26 cellular contexts compared by ENCODE assay signal in the genomic region with DNA sequence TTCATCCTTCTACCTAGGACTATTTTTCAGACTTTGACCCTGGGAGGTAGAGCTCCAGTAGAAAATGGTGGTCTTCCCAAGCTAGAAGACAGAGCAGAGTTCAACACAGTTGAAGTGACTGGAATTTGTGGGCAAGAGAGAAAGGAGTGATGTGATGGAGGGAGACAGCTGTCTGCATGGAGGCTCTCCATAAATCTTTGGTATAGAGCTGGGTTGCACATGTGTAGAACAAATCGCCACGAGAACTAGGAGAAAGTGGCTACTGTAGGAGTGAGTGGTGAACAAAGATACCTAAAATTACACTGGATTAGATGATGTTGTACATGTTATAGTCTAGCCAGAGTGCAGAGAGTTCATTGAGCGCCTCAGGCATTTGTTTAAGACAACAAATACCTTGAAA.
"Had no signal": no experiment of that assay in that cellular context is flagged by ENCODE, and none has a peak within 500 bp of the region (broad histone marks: within the 10 kb centered on the region; RNA-seq: fewer than 3 reads in every experiment).

No MANE protein-coding gene starts in this region.

- DNase-seq: activated CD4-positive, alpha-beta memory T cell treated with anti-CD3 and anti-CD28 coated beads, Interleukin-2, amount 10 ng/mL, durations not matched to agents 7 days and 5 days; activated CD4-positive, alpha-beta T cell treated with anti-CD3 and anti-CD28 coated beads for 36 hours; activated CD4-positive, alpha-beta T cell treated with anti-CD3 and anti-CD28 coated beads, Interleukin-2, amount 10 ng/mL, durations not matched to agents 7 days and 5 days; activated CD4-positive, alpha-beta T cell treated with anti-CD3 and anti-CD28 coated beads, Interleukin-2, amount 50 U/mL, for 4 hours; activated CD4-positive, CD25-positive, alpha-beta regulatory T cell; activated CD4-positive, CD25-positive, alpha-beta regulatory T cell treated with anti-CD3 and anti-CD28 coated beads, Interleukin-2, amount 50 U/mL, for 72 hours; activated CD8-positive, alpha-beta memory T cell treated with anti-CD3 and anti-CD28 coated beads, Interleukin-2, amount 50 U/mL, for 48 hours; activated gamma-delta T cell; activated naive CD4-positive, alpha-beta T cell; activated naive CD4-positive, alpha-beta T cell treated with anti-CD3 and anti-CD28 coated beads, Interleukin-2, amount 10 ng/mL, durations not matched to agents 7 days and 5 days; activated naive CD8-positive, alpha-beta T cell treated with anti-CD3 and anti-CD28 coated beads, Interleukin-2, amount 10 ng/mL, durations not matched to agents 7 days and 5 days; activated T-cell treated with anti-CD3 and anti-CD28 coated beads for 4 hours; activated T-cell treated with anti-CD3 and anti-CD28 coated beads, Interleukin-2, amount 50 U/mL, for 24 hours; activated T-cell treated with anti-CD3 and anti-CD28 coated beads, Interleukin-2, amount 50 U/mL, for 72 hours; brain microvascular endothelial cell; dorsolateral prefrontal cortex; effector memory CD4-positive, alpha-beta T cell; endodermal cell; foreskin fibroblast; T-helper 2 cell had no signal

- H3K4me1 Mint-ChIP-seq: activated CD4-positive, alpha-beta memory T cell treated with anti-CD3 and anti-CD28 coated beads, Interleukin-2, amount 10 ng/mL, durations not matched to agents 7 days and 5 days; activated CD4-positive, alpha-beta T cell treated with anti-CD3 and anti-CD28 coated beads for 36 hours; activated CD4-positive, alpha-beta T cell treated with anti-CD3 and anti-CD28 coated beads, Interleukin-2, amount 10 ng/mL, durations not matched to agents 7 days and 5 days; activated naive CD4-positive, alpha-beta T cell treated with anti-CD3 and anti-CD28 coated beads, Interleukin-2, amount 10 ng/mL, durations not matched to agents 7 days and 5 days; activated naive CD8-positive, alpha-beta T cell treated with anti-CD3 and anti-CD28 coated beads, Interleukin-2, amount 10 ng/mL, durations not matched to agents 7 days and 5 days; central memory CD8-positive, alpha-beta T cell had no signal

- ATAC-seq: activated CD4-positive, alpha-beta T cell treated with anti-CD3 and anti-CD28 coated beads for 36 hours; activated naive CD4-positive, alpha-beta T cell treated with anti-CD3 and anti-CD28 coated beads, Interleukin-2, amount 50 U/mL, for 72 hours; activated T-cell treated with anti-CD3 and anti-CD28 coated beads, Interleukin-2, amount 50 U/mL, for 72 hours; esophagus mucosa had no signal

- H3K9me3 Mint-ChIP-seq: activated CD4-positive, alpha-beta memory T cell treated with anti-CD3 and anti-CD28 coated beads, Interleukin-2, amount 10 ng/mL, durations not matched to agents 7 days and 5 days; activated CD4-positive, alpha-beta T cell treated with anti-CD3 and anti-CD28 coated beads, Interleukin-2, amount 10 ng/mL, durations not matched to agents 7 days and 5 days; activated naive CD4-positive, alpha-beta T cell treated with anti-CD3 and anti-CD28 coated beads, Interleukin-2, amount 10 ng/mL, durations not matched to agents 7 days and 5 days; activated naive CD4-positive, alpha-beta T cell treated with anti-CD3 and anti-CD28 coated beads, Interleukin-2, amount 50 U/mL, for 72 hours; activated naive CD8-positive, alpha-beta T cell treated with anti-CD3 and anti-CD28 coated beads, Interleukin-2, amount 10 ng/mL, durations not matched to agents 7 days and 5 days; activated T-cell treated with anti-CD3 and anti-CD28 coated beads, Interleukin-2, amount 50 U/mL, for 24 hours; activated T-cell treated with anti-CD3 and anti-CD28 coated beads, Interleukin-2, amount 50 U/mL, for 72 hours; central memory CD8-positive, alpha-beta T cell; dendritic cell treated with granulocyte-macrophage colony-stimulating factor and Interleukin-4, amounts not matched to agents 40 ng/mL and 50 ng/mL, for 4 days had no signal

- H3K4me3 Mint-ChIP-seq: activated CD4-positive, alpha-beta memory T cell treated with anti-CD3 and anti-CD28 coated beads, Interleukin-2, amount 10 ng/mL, durations not matched to agents 7 days and 5 days; activated CD4-positive, alpha-beta T cell treated with anti-CD3 and anti-CD28 coated beads for 36 hours; activated CD4-positive, alpha-beta T cell treated with anti-CD3 and anti-CD28 coated beads, Interleukin-2, amount 10 ng/mL, durations not matched to agents 7 days and 5 days; activated naive CD4-positive, alpha-beta T cell treated with anti-CD3 and anti-CD28 coated beads, Interleukin-2, amount 10 ng/mL, durations not matched to agents 7 days and 5 days; activated naive CD8-positive, alpha-beta T cell treated with anti-CD3 and anti-CD28 coated beads, Interleukin-2, amount 10 ng/mL, durations not matched to agents 7 days and 5 days; activated T-cell treated with anti-CD3 and anti-CD28 coated beads, Interleukin-2, amount 50 U/mL, for 24 hours; activated T-cell treated with anti-CD3 and anti-CD28 coated beads, Interleukin-2, amount 50 U/mL, for 72 hours; central memory CD8-positive, alpha-beta T cell; dendritic cell treated with granulocyte-macrophage colony-stimulating factor and Interleukin-4, amounts not matched to agents 40 ng/mL and 50 ng/mL, for 4 days; endodermal cell had no signal

- H3K4me3 ChIP-seq: ascending aorta, coronary artery, dorsolateral prefrontal cortex had no signal

- H3K27ac Mint-ChIP-seq: activated CD4-positive, alpha-beta memory T cell treated with anti-CD3 and anti-CD28 coated beads, Interleukin-2, amount 10 ng/mL, durations not matched to agents 7 days and 5 days; activated CD4-positive, alpha-beta T cell treated with anti-CD3 and anti-CD28 coated beads for 36 hours; activated CD4-positive, alpha-beta T cell treated with anti-CD3 and anti-CD28 coated beads, Interleukin-2, amount 10 ng/mL, durations not matched to agents 7 days and 5 days; activated naive CD4-positive, alpha-beta T cell treated with anti-CD3 and anti-CD28 coated beads, Interleukin-2, amount 10 ng/mL, durations not matched to agents 7 days and 5 days; activated naive CD8-positive, alpha-beta T cell treated with anti-CD3 and anti-CD28 coated beads, Interleukin-2, amount 10 ng/mL, durations not matched to agents 7 days and 5 days; activated T-cell treated with anti-CD3 and anti-CD28 coated beads, Interleukin-2, amount 50 U/mL, for 24 hours; activated T-cell treated with anti-CD3 and anti-CD28 coated beads, Interleukin-2, amount 50 U/mL, for 72 hours; dendritic cell treated with granulocyte-macrophage colony-stimulating factor and Interleukin-4, amounts not matched to agents 40 ng/mL and 50 ng/mL, for 4 days; endodermal cell had no signal

- H3K27me3 Mint-ChIP-seq: activated CD4-positive, alpha-beta memory T cell treated with anti-CD3 and anti-CD28 coated beads, Interleukin-2, amount 10 ng/mL, durations not matched to agents 7 days and 5 days; activated CD4-positive, alpha-beta T cell treated with anti-CD3 and anti-CD28 coated beads for 36 hours; activated CD4-positive, alpha-beta T cell treated with anti-CD3 and anti-CD28 coated beads, Interleukin-2, amount 10 ng/mL, durations not matched to agents 7 days and 5 days; activated naive CD4-positive, alpha-beta T cell treated with anti-CD3 and anti-CD28 coated beads, Interleukin-2, amount 10 ng/mL, durations not matched to agents 7 days and 5 days; activated naive CD8-positive, alpha-beta T cell treated with anti-CD3 and anti-CD28 coated beads, Interleukin-2, amount 10 ng/mL, durations not matched to agents 7 days and 5 days; activated T-cell treated with anti-CD3 and anti-CD28 coated beads, Interleukin-2, amount 50 U/mL, for 24 hours; central memory CD8-positive, alpha-beta T cell; dendritic cell treated with granulocyte-macrophage colony-stimulating factor and Interleukin-4, amounts not matched to agents 40 ng/mL and 50 ng/mL, for 4 days had no signal
